In the genomic region with DNA sequence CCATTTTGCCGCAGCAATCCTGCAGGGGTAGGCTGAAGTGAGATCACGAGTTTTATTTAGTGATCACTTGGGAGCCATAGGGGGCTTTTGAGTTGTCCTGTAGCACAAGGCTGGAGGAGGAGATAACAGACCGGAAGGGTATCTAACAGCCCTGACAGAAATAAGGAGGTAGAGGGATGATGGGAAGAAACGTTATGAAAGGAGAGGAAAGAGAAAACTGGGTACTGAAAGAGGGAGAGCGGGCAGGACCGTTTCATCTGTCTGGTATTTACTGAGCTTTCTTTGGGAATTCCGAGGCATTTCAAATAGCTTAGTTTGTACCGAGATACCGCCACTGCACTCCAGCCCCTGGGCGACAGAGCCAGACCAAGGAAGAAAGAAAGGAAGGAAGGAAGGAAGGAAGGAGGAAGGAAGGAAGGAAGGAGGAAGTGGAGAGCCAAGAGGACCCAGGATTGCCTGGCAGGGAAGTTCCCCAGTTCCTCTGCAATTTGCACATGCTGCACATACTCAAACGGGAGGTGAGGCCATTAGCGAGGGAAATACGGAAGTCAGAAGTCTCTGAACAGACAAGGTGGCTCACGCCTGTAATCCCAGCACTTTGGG, we compare ENCODE assay signal across 8 cellular contexts. TPM values are rescaled to one million over a fixed set of nuclear protein-coding genes. Genes with fewer than 3 reads are reported as not detected.
A peak's percentile ranks its signal among the peaks of the same experiment; 100 is the strongest.
DNase-seq lines count a peak whose midpoint lies in the region; ATAC-seq, FAIRE-seq and TF ChIP-seq lines count a peak whose summit lies in the region.

No MANE protein-coding gene starts in this region.

- ATAC-seq in GM21786 (IDR thresholded peaks at IDR 0.05; ENCODE audit: unreplicated experiment), result peak; percentile 7
- no peak for ATAC-seq in activated T-helper 17 cell treated with anti-CD3 and anti-CD28 coated beads, Interleukin-2, amount 50 U/mL, for 72 hours (replicated peaks)
- no peak for ATAC-seq in HG03457 (IDR thresholded peaks at IDR 0.05; ENCODE audit: unreplicated experiment)

- H3K4me1 Mint-ChIP-seq in activated T-helper 17 cell treated with anti-CD3 and anti-CD28 coated beads, Interleukin-2, amount 50 U/mL, for 72 hours, result peaks cover 13% of the 10 kb centered on the region

- no peak for DNase-seq in AG10803 (ENCODE audit: low read depth)
- DNase-seq in keratinocyte (ENCODE audit: low read depth, low spot score), result no peak
- no peak for DNase-seq in stimulated activated CD4-positive, alpha-beta T cell treated with anti-CD3 and anti-CD28 coated beads, Interleukin-2, amount 100 ng/mL, for 48 hours
- no peak for DNase-seq in NCI-H1436 (lab: John Stamatoyannopoulos, UW)

- no peak overlapping the region for H2AFZ ChIP-seq in keratinocyte (ENCODE audit: control insufficient read depth, low read length)

- H3K9ac ChIP-seq in keratinocyte (ENCODE audit: control insufficient read depth, extremely low read depth, insufficient read depth, low read length), result no peak overlapping the region

- peak overlapping the region; percentile 76 for H3K4me3 Mint-ChIP-seq in activated T-helper 17 cell treated with anti-CD3 and anti-CD28 coated beads, Interleukin-2, amount 50 U/mL, for 72 hours

- no peaks in the 10 kb centered on the region for H4K20me1 ChIP-seq in keratinocyte (ENCODE audit: control insufficient read depth, extremely low read depth, insufficient read depth, low read length)

- no peaks in the 10 kb centered on the region for H3K79me2 ChIP-seq in keratinocyte (ENCODE audit: control insufficient read depth, insufficient read depth, low read length)

- no peaks in the 10 kb centered on the region for H3K9me3 ChIP-seq in keratinocyte (ENCODE audit: control insufficient read depth, low read depth, low read length)
- no peaks in the 10 kb centered on the region for H3K9me3 ChIP-seq in thymus (ENCODE audit: control insufficient read depth)

- no peak overlapping the region for H3K27ac ChIP-seq in keratinocyte (ENCODE audit: control insufficient read depth, insufficient read depth, low read length)
- H3K27ac ChIP-seq in thymus (ENCODE audit: low read depth), result no peak overlapping the region

- H3K4me2 ChIP-seq in keratinocyte (ENCODE audit: control insufficient read depth, extremely low read depth, insufficient read depth, low read depth, low read length), result peak overlapping the region; percentile 85

- no peak for FAIRE-seq in keratinocyte (lab: Jason Lieb, UNC)

- dilution Hi-C loops in keratinocyte (cut with MboI; ENCODE audit: extremely low pct_ligation_motif_present, low sequenced_read_pairs), result no loop called here

- WGBS in thymus, result 64% methylated on average over 14 of the region's 14 CpGs

- H3K9me1 ChIP-seq in keratinocyte (ENCODE audit: control insufficient read depth, extremely low read depth, insufficient read depth, low read length), result peaks cover 3% of the 10 kb centered on the region

- H3K36me3 ChIP-seq in keratinocyte (ENCODE audit: control insufficient read depth in 2 of 2, extremely low read depth in 1 of 2, insufficient read depth in 2 of 2, low read length in 2 of 2) (no peaks in the 10 kb centered on the region), thymus (ENCODE audit: control insufficient read depth, insufficient read depth) (peaks cover 6% of the 10 kb centered on the region)

- H3K4me1 ChIP-seq in keratinocyte (ENCODE audit: control insufficient read depth, extremely low read depth, insufficient read depth, low read length), result peaks cover 18% of the 10 kb centered on the region
- peaks cover 3% of the 10 kb centered on the region for H3K4me1 ChIP-seq in thymus (ENCODE audit: control insufficient read depth, insufficient read depth, low read length)

- H3K36me3 Mint-ChIP-seq in activated T-helper 17 cell treated with anti-CD3 and anti-CD28 coated beads, Interleukin-2, amount 50 U/mL, for 72 hours (ENCODE audit: low read depth), result peaks cover 10% of the 10 kb centered on the region

- peak overlapping the region; percentile 64 for H3K4me3 ChIP-seq in AG10803 (ENCODE audit: low read length)
- H3K4me3 ChIP-seq in keratinocyte (ENCODE audit: control insufficient read depth in 2 of 3, extremely low read depth in 1 of 3, insufficient read depth in 2 of 3, low read depth in 1 of 3, low read length in 3 of 3), result peak overlapping the region in 1 of 3 experiments; percentile 71
- H3K4me3 ChIP-seq in thymus (ENCODE audit: low read length), result peak overlapping the region; percentile 81

- TF ChIP-seq CTCF in AG10803 (conservative IDR thresholded peaks at IDR 0.05; ENCODE audit: low read length) (no peak), keratinocyte (optimal IDR thresholded peaks at IDR 0.05 in 1 of 3, IDR thresholded peaks at IDR 0.05 in 1 of 3, conservative IDR thresholded peaks at IDR 0.05 in 1 of 3; ENCODE audit: extremely low read depth in 1 of 3, insufficient read depth in 2 of 3, low read length in 3 of 3) (no peak)

- peak overlapping the region; percentile 79 for H3K27ac Mint-ChIP-seq in activated T-helper 17 cell treated with anti-CD3 and anti-CD28 coated beads, Interleukin-2, amount 50 U/mL, for 72 hours

- H3K27me3 ChIP-seq in keratinocyte (ENCODE audit: control insufficient read depth, extremely low read depth, insufficient read depth, low read length), result peaks cover 7% of the 10 kb centered on the region
- H3K27me3 ChIP-seq in thymus (ENCODE audit: control insufficient read depth, insufficient read depth), result peaks cover 2% of the 10 kb centered on the region

- no peaks in the 10 kb centered on the region for H3K9me3 Mint-ChIP-seq in activated T-helper 17 cell treated with anti-CD3 and anti-CD28 coated beads, Interleukin-2, amount 50 U/mL, for 72 hours

- no peaks in the 10 kb centered on the region for H3K27me3 Mint-ChIP-seq in activated T-helper 17 cell treated with anti-CD3 and anti-CD28 coated beads, Interleukin-2, amount 50 U/mL, for 72 hours

RNA-seq across cellular contexts. Expression of a gene that starts 0.9 kb away (rescaled TPM):
- 1 to 10 TPM; 4.8 to 5.2 TPM for total RNA-seq in activated T-helper 17 cell treated with anti-CD3 and anti-CD28 coated beads, Interleukin-2, amount 50 U/mL, for 72 hours
- polyA plus RNA-seq in keratinocyte, result 9.0 to 11.9 TPM (median 10.3 TPM) in 3 replicates
- polyA plus RNA-seq in keratinocyte (2011; ENCODE audit: low read depth), result 4.3 TPM
- polyA plus RNA-seq in keratinocyte (2011; cell fraction: cytosol; rRNA removed), result 6.0 and 11.0 TPM in 2 replicates
- 13.6 and 14.2 TPM in 2 replicates for polyA plus RNA-seq in keratinocyte (2011; cell fraction: nucleus; rRNA removed)
- polyA plus RNA-seq in keratinocyte (2012; ENCODE audit: low replicate concordance), result 4.7 and 6.4 TPM in 2 replicates
- 2.3 to 7.5 TPM (median 6.6 TPM) in 3 replicates for polyA minus RNA-seq in keratinocyte
- polyA minus RNA-seq in keratinocyte (2011; cell fraction: cytosol; rRNA and poly(A)+ RNA removed), result 8.1 TPM
- polyA minus RNA-seq in keratinocyte (2011; cell fraction: nucleus; rRNA and poly(A)+ RNA removed), result 6.2 and 9.5 TPM in 2 replicates
- polyA plus RNA-seq in thymus, result 39.5 TPM

RNA-seq across cellular contexts. Expression of a gene that starts 43.7 kb away (rescaled TPM):
- 10 to 100 TPM; 26.3 to 82.1 TPM for total RNA-seq in activated T-helper 17 cell treated with anti-CD3 and anti-CD28 coated beads, Interleukin-2, amount 50 U/mL, for 72 hours
- polyA plus RNA-seq in keratinocyte (24.1 to 35.0 TPM (median 29.6 TPM) in 3 replicates), thymus (41.6 TPM)
- polyA plus RNA-seq in keratinocyte (2011; ENCODE audit: low read depth), result 13.9 TPM
- polyA plus RNA-seq in keratinocyte (2011; cell fraction: cytosol; rRNA removed), result 23.6 and 23.7 TPM in 2 replicates
- 26.0 and 26.5 TPM in 2 replicates for polyA plus RNA-seq in keratinocyte (2011; cell fraction: nucleus; rRNA removed)
- polyA plus RNA-seq in keratinocyte (2012; ENCODE audit: low replicate concordance), result 22.9 and 36.0 TPM in 2 replicates
- polyA minus RNA-seq in keratinocyte, result 7.3 to 18.4 TPM (median 16.4 TPM) in 3 replicates
- polyA minus RNA-seq in keratinocyte (2011; cell fraction: cytosol; rRNA and poly(A)+ RNA removed), result 8.4 TPM
- polyA minus RNA-seq in keratinocyte (2011; cell fraction: nucleus; rRNA and poly(A)+ RNA removed), result 8.7 and 10.8 TPM in 2 replicates

RNA-seq across cellular contexts. Expression of a gene that starts 44.2 kb away (rescaled TPM):
- under 1 TPM; 0.04 to 0.08 TPM for total RNA-seq in activated T-helper 17 cell treated with anti-CD3 and anti-CD28 coated beads, Interleukin-2, amount 50 U/mL, for 72 hours
- not detected in 3 replicates for polyA plus RNA-seq in keratinocyte
- polyA plus RNA-seq in keratinocyte (2011; ENCODE audit: low read depth), result not detected
- not detected in 2 replicates for polyA plus RNA-seq in keratinocyte (2011; cell fraction: cytosol; rRNA removed)
- polyA plus RNA-seq in keratinocyte (2011; cell fraction: nucleus; rRNA removed), result not detected in 2 replicates
- not detected in 2 replicates for polyA plus RNA-seq in keratinocyte (2012; ENCODE audit: low replicate concordance)
- not detected in 3 replicates for polyA minus RNA-seq in keratinocyte
- not detected for polyA minus RNA-seq in keratinocyte (2011; cell fraction: cytosol; rRNA and poly(A)+ RNA removed)
- not detected in 2 replicates for polyA minus RNA-seq in keratinocyte (2011; cell fraction: nucleus; rRNA and poly(A)+ RNA removed)
- 1.8 TPM for polyA plus RNA-seq in thymus
